Comparison of ENCODE assay signal across 7 cellular contexts in genomic region chr5:171692936-171693335, GRCh38.
"Had no signal": no experiment of that assay in that cellular context is flagged by ENCODE, and none has a peak within 500 bp of the region (broad histone marks: within the 10 kb centered on the region; RNA-seq: fewer than 3 reads in every experiment).

No MANE protein-coding gene starts in this region.

- H3K27ac ChIP-seq: GM23248 had no signal

- H3K27me3 Mint-ChIP-seq: IgD-negative memory B cell had no signal

- H3K36me3 ChIP-seq: HAP-1 had no signal

- H3K4me3 ChIP-seq: GM23248, HAP-1 had no signal

- H3K4me3 Mint-ChIP-seq: IgD-negative memory B cell had no signal

- DNase-seq: GM23248, H7, KG1 had no signal

- ATAC-seq: HCT116 had no signal

- H3K4me1 ChIP-seq: HAP-1 had no signal

- H3K27ac Mint-ChIP-seq: IgD-negative memory B cell had no signal

- H2AFZ ChIP-seq: GM23248 had no signal

- H3K9ac ChIP-seq: GM23248 had no signal

- FAIRE-seq: HTR-8/SVneo had no signal

- H3K4me1 Mint-ChIP-seq: IgD-negative memory B cell had no signal

- H3K9me3 ChIP-seq: HAP-1 had no signal

- H3K36me3 Mint-ChIP-seq: IgD-negative memory B cell had no signal
